21 cellular contexts compared by ENCODE assay signal in genomic region chrX:29721152-29721551, GRCh38.
A peak's percentile ranks its signal among the peaks of the same experiment; 100 is the strongest.
DNase-seq lines count a peak whose midpoint lies in the region; ATAC-seq, FAIRE-seq and TF ChIP-seq lines count a peak whose summit lies in the region.
"Had no signal": no experiment of that assay in that cellular context is flagged by ENCODE, and none has a peak within 500 bp of the region (broad histone marks: within the 10 kb centered on the region; RNA-seq: fewer than 3 reads in every experiment).

No MANE protein-coding gene starts in this region.

- TF ChIP-seq RAD21 in A549 (conservative IDR thresholded peaks at IDR 0.05 in 1 of 2, IDR thresholded peaks at IDR 0.05 in 1 of 2) = no peak
- no peak for TF ChIP-seq RAD21 in Ishikawa (IDR thresholded peaks at IDR 0.05; ENCODE audit: low read depth)
- no peak for TF ChIP-seq RAD21 in GM12878 (IDR thresholded peaks at IDR 0.05; ENCODE audit: insufficient read depth, low read depth, low read length)

- ATAC-seq in A549 = no peak
- peak; percentile 53; the same call in 1 of the 3 replicates for ATAC-seq in SK-N-SH treated with all-trans-retinoic acid at 6 μM for 48 hours
- no peak for ATAC-seq in GM12878
- ATAC-seq: CD8-positive, alpha-beta T cell had no signal

- no TSS peak for BruUV-seq in GM12878 (replicated peaks; lab: Mats Ljungman, UMichigan)

- SMC1A ChIA-PET in GM12878 (lab: Charles Lee; ENCODE audit: uncharacterized antibody, unreplicated experiment) = no interaction called here

- H3K36me3 ChIP-seq in GM12878 (ENCODE audit: control insufficient read depth in 2 of 2, insufficient read depth in 2 of 2, low read length in 1 of 2) (no peaks in the 10 kb centered on the region), Peyer's patch (no peaks in the 10 kb centered on the region)
- H3K36me3 ChIP-seq: BE2C, BLaER1 had no signal

- no peaks in the 10 kb centered on the region for H3K9me3 ChIP-seq in A549
- H3K9me3 ChIP-seq in GM12878 (replicated peaks; ENCODE audit: control insufficient read depth, insufficient read depth, low read length) = no peaks in the 10 kb centered on the region
- H3K9me3 ChIP-seq in Peyer's patch = no peaks in the 10 kb centered on the region
- H3K9me3 ChIP-seq: BE2C, BLaER1, Caco-2 had no signal

- FAIRE-seq in A549 (lab: Jason Lieb, UNC) = no peak
- no peak for FAIRE-seq in GM12878 (lab: Jason Lieb, UNC)
- FAIRE-seq: D721Med, G401.6, GM12892 had no signal

- WGBS in A549 (ENCODE audit: missing lambda C conversion rate) = 73% methylated on average over 2 of the region's 2 CpGs
- 21% methylated on average over 2 of the region's 2 CpGs for WGBS in GM12878 (ENCODE audit: insufficient coverage, insufficient replicate concordance, low lambda C conversion rate, missing lambda C conversion rate)

- no peak overlapping the region for H3K9ac ChIP-seq in GM12878 (ENCODE audit: control insufficient read depth, insufficient read depth, low read length)
- H3K9ac ChIP-seq: BLaER1 had no signal

- H3K4me2 ChIP-seq in A549 (no peak overlapping the region), GM12878 (ENCODE audit: control insufficient read depth, insufficient read depth) (no peak overlapping the region)
- H3K4me2 ChIP-seq: BLaER1 had no signal

- DNase-seq in A549 (ENCODE audit: low read depth in 1 of 2, low spot score in 1 of 2) (no peak), GM12878 (ENCODE audit: low read depth, low spot score) (no peak), Peyer's patch (no peak), C1 segment of cervical spinal cord (lab: John Stamatoyannopoulos, UW) (no peak), NCI-H2107 (lab: John Stamatoyannopoulos, UW) (no peak)
- DNase-seq: ACHN; BE2C; Caco-2; Calu3; CD4-positive, alpha-beta T cell; CD8-positive, alpha-beta T cell; DMS79 treated with DMSO at 0.1 percent for 48 hours; GF-D8 had no signal

- H3K4me3 ChIP-seq in A549 (no peak overlapping the region), GM12878 (no peak overlapping the region), Peyer's patch (no peak overlapping the region)
- H3K4me3 ChIP-seq: BLaER1 had no signal

- POLR2A ChIA-PET in A549 (lab: Yijun Ruan, JAX) = interaction anchor here (0.6 kb wide), 1 partner anchor 19 kb away, joined by 7 read pairs; no protein-coding TSS in a partner anchor
- POLR2A ChIA-PET in GM12878 (lab: Charles Lee) = no interaction called here

- no peaks in the 10 kb centered on the region for H3K79me2 ChIP-seq in GM12878 (ENCODE audit: control insufficient read depth, insufficient read depth, low read length)

- no peak overlapping the region for H2AFZ ChIP-seq in GM12878 (ENCODE audit: control insufficient read depth, low read depth, low read length)

- CTCF ChIA-PET in A549 (lab: Yijun Ruan, JAX) = no interaction called here
- CTCF ChIA-PET in GM12878 (lab: Yijun Ruan, JAX) = no interaction called here

- TF ChIP-seq CTCF in A549 (IDR thresholded peaks at IDR 0.05) (no peak), GM12878 (IDR thresholded peaks at IDR 0.05 in 2 of 3, conservative IDR thresholded peaks at IDR 0.05 in 1 of 3; ENCODE audit: control insufficient read depth in 2 of 3, extremely low read depth in 1 of 3, insufficient read depth in 1 of 3, low read depth in 3 of 3, low read length in 3 of 3) (no peak), Peyer's patch (IDR thresholded peaks at IDR 0.05) (no peak)

- RAD21 ChIA-PET in GM12878 (lab: Charles Lee; ENCODE audit: unreplicated experiment) = no interaction called here

- intact Hi-C loops in GM12878 (cut with micrococcal nuclease; ENCODE audit: unreplicated experiment) = no loop called here

- H3K27ac ChIP-seq in A549 = no peak overlapping the region
- H3K27ac ChIP-seq in GM12878 (ENCODE audit: control insufficient read depth, insufficient read depth) = no peak overlapping the region
- no peak overlapping the region for H3K27ac ChIP-seq in Peyer's patch
- H3K27ac ChIP-seq: 22Rv1, BLaER1, C4-2B had no signal

- H4K20me1 ChIP-seq in GM12878 (ENCODE audit: control insufficient read depth, insufficient read depth) = no peaks in the 10 kb centered on the region
- H4K20me1 ChIP-seq: BLaER1 had no signal

- TF ChIP-seq POLR2A in A549 (IDR thresholded peaks at IDR 0.05; ENCODE audit: low read length) (no peak), GM12878 (IDR thresholded peaks at IDR 0.05; ENCODE audit: low read depth, low read length) (no peak), Peyer's patch (IDR thresholded peaks at IDR 0.05) (no peak)

- H3K27me3 ChIP-seq in GM12878 (replicated peaks in 1 of 2; ENCODE audit: control insufficient read depth in 2 of 2, insufficient read depth in 2 of 2, low read length in 1 of 2) (no peaks in the 10 kb centered on the region), Peyer's patch (no peaks in the 10 kb centered on the region)
- H3K27me3 ChIP-seq: BE2C, BLaER1 had no signal

- TF ChIP-seq EP300 in A549 (IDR thresholded peaks at IDR 0.05) (no peak), Ishikawa (IDR thresholded peaks at IDR 0.05; ENCODE audit: borderline replicate concordance) (no peak), GM12878 (IDR thresholded peaks at IDR 0.05; ENCODE audit: borderline replicate concordance in 1 of 2, control insufficient read depth in 1 of 2, low read depth in 2 of 2, low read length in 2 of 2) (no peak)

- H3K4me1 ChIP-seq in A549 (no peaks in the 10 kb centered on the region), GM12878 (ENCODE audit: control insufficient read depth, insufficient read depth, low read length) (no peaks in the 10 kb centered on the region), Peyer's patch (no peaks in the 10 kb centered on the region)
- H3K4me1 ChIP-seq: BE2C, BLaER1, Caco-2 had no signal

- in situ Hi-C loops in GM12878 (cut with MboI) = no loop called here

TF ChIP-seq in Ishikawa, 13 proteins besides CTCF, POLR2A, EP300 and RAD21 (continues in another document):
- TF ChIP-seq CEBPB (IDR thresholded peaks at IDR 0.05) = no peak
- TF ChIP-seq, protein P1, sequence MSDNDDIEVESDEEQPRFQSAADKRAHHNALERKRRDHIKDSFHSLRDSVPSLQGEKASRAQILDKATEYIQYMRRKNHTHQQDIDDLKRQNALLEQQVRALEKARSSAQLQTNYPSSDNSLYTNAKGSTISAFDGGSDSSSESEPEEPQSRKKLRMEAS (IDR thresholded peaks at IDR 0.05) = no peak

TF ChIP-seq in SK-N-SH treated with all-trans-retinoic acid at 6 μM for 48 hours, 23 proteins besides CTCF, POLR2A, EP300 and RAD21:
- TF ChIP-seq OSR1 (CRISPR knock-in tag; IDR thresholded peaks at IDR 0.05) = no peak
- TF ChIP-seq GLIS3 (CRISPR knock-in tag; IDR thresholded peaks at IDR 0.05) = no peak
- TF ChIP-seq TOX (CRISPR knock-in tag; IDR thresholded peaks at IDR 0.05; ENCODE audit: borderline replicate concordance) = no peak
- TF ChIP-seq ZNF70 (CRISPR knock-in tag; IDR thresholded peaks at IDR 0.05) = no peak
- TF ChIP-seq, protein P2, sequence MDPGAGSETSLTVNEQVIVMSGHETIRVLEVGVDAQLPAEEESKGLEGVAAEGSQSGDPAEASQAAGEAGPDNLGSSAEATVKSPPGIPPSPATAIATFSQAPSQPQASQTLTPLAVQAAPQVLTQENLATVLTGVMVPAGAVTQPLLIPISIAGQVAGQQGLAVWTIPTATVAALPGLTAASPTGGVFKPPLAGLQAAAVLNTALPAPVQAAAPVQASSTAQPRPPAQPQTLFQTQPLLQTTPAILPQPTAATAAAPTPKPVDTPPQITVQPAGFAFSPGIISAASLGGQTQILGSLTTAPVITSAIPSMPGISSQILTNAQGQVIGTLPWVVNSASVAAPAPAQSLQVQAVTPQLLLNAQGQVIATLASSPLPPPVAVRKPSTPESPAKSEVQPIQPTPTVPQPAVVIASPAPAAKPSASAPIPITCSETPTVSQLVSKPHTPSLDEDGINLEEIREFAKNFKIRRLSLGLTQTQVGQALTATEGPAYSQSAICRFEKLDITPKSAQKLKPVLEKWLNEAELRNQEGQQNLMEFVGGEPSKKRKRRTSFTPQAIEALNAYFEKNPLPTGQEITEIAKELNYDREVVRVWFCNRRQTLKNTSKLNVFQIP (CRISPR knock-in tag; IDR thresholded peaks at IDR 0.05; ENCODE audit: borderline replicate concordance, low read depth) = no peak
- no peak for TF ChIP-seq SNAI2 (CRISPR knock-in tag; IDR thresholded peaks at IDR 0.05)

TF ChIP-seq in GM12878, 131 proteins besides CTCF, POLR2A, EP300 and RAD21:
- TF ChIP-seq REST (IDR thresholded peaks at IDR 0.05; ENCODE audit: low read depth, low read length) (peak; percentile 41; the same call in 1 of the 2 replicates), GABPA (IDR thresholded peaks at IDR 0.05; ENCODE audit: low read depth) (no peak)

Comparison
In these comparisons a context has a peak if more than half of its experiments do, and no peak if none do; other contexts are left out.
1. Of the 24 proteins assayed by ChIP-seq in both GM12878 and A549: peak only in GM12878: none; only in A549: none; in both: REST; in neither: 23.